27 cellular contexts compared by ENCODE assay signal in genomic region chr3:35137612-35138011, GRCh38.
"Had no signal": no experiment of that assay in that cellular context is flagged by ENCODE, and none has a peak within 500 bp of the region (broad histone marks: within the 10 kb centered on the region; RNA-seq: fewer than 3 reads in every experiment).

No MANE protein-coding gene starts in this region.

- H3K27me3 Mint-ChIP-seq: activated CD4-positive, alpha-beta memory T cell treated with anti-CD3 and anti-CD28 coated beads for 36 hours; activated CD4-positive, alpha-beta T cell treated with anti-CD3 and anti-CD28 coated beads, Interleukin-2, amount 10 ng/mL, durations not matched to agents 7 days and 5 days; activated naive CD8-positive, alpha-beta T cell treated with anti-CD3 and anti-CD28 coated beads, Interleukin-2, amount 50 U/mL, for 24 hours; T-cell had no signal

- H3K27me3 ChIP-seq: ascending aorta, body of pancreas had no signal

- H3K9me3 ChIP-seq: ascending aorta, body of pancreas had no signal

- H3K4me1 Mint-ChIP-seq: activated CD4-positive, alpha-beta T cell treated with anti-CD3 and anti-CD28 coated beads, Interleukin-2, amount 10 ng/mL, durations not matched to agents 7 days and 5 days; activated naive CD8-positive, alpha-beta T cell treated with anti-CD3 and anti-CD28 coated beads, Interleukin-2, amount 50 U/mL, for 24 hours; T-cell had no signal

- H3K27ac Mint-ChIP-seq: activated CD4-positive, alpha-beta memory T cell treated with anti-CD3 and anti-CD28 coated beads for 36 hours; activated CD4-positive, alpha-beta T cell treated with anti-CD3 and anti-CD28 coated beads, Interleukin-2, amount 10 ng/mL, durations not matched to agents 7 days and 5 days; activated naive CD4-positive, alpha-beta T cell treated with anti-CD3 and anti-CD28 coated beads, Interleukin-2, amount 50 U/mL, for 72 hours; activated naive CD8-positive, alpha-beta T cell treated with anti-CD3 and anti-CD28 coated beads, Interleukin-2, amount 50 U/mL, for 24 hours; T-cell had no signal

- H3K27ac ChIP-seq: ascending aorta, body of pancreas, SK-N-MC, VCaP had no signal

- DNase-seq: activated CD4-positive, alpha-beta memory T cell treated with anti-CD3 and anti-CD28 coated beads for 36 hours; activated CD4-positive, alpha-beta T cell treated with anti-CD3 and anti-CD28 coated beads, Interleukin-2, amount 10 ng/mL, durations not matched to agents 7 days and 5 days; activated CD4-positive, CD25-positive, alpha-beta regulatory T cell; activated CD8-positive, alpha-beta memory T cell treated with anti-CD3 and anti-CD28 coated beads for 24 hours; activated effector memory CD4-positive, alpha-beta T cell treated with anti-CD3 and anti-CD28 coated beads, Interleukin-2, amount 50 U/mL, for 16 hours; activated naive CD4-positive, alpha-beta T cell treated with Interleukin-2 at 50 U/mL for 16 hours; activated naive CD8-positive, alpha-beta T cell treated with anti-CD3 and anti-CD28 coated beads, Interleukin-2, amount 50 U/mL, for 24 hours; activated T-cell treated with anti-CD3 and anti-CD28 coated beads, Interleukin-2, amount 50 U/mL, for 4 hours; amniotic stem cell; body of pancreas; MM.1S; NCI-H1105; NCI-H1436; NCI-H1694 treated with DMSO at 0.1 percent for 48 hours; NCI-H2081; NCI-H345; NCI-H510A; NCI-H526 treated with DMSO at 0.1 percent for 48 hours; NCI-H82; PC-3; SIG-M5; T-cell; T-helper 2 cell had no signal

- H3K4me3 ChIP-seq: ascending aorta, body of pancreas, SK-N-MC had no signal

- H3K36me3 ChIP-seq: ascending aorta had no signal

- H3K4me1 ChIP-seq: ascending aorta, body of pancreas had no signal

- H3K4me3 Mint-ChIP-seq: activated CD4-positive, alpha-beta memory T cell treated with anti-CD3 and anti-CD28 coated beads for 36 hours; activated CD4-positive, alpha-beta T cell treated with anti-CD3 and anti-CD28 coated beads, Interleukin-2, amount 10 ng/mL, durations not matched to agents 7 days and 5 days; activated naive CD8-positive, alpha-beta T cell treated with anti-CD3 and anti-CD28 coated beads, Interleukin-2, amount 50 U/mL, for 24 hours; activated T-cell treated with anti-CD3 and anti-CD28 coated beads, Interleukin-2, amount 50 U/mL, for 4 hours; T-cell had no signal

- ATAC-seq: activated naive CD4-positive, alpha-beta T cell treated with anti-CD3 and anti-CD28 coated beads, Interleukin-2, amount 50 U/mL, for 72 hours; activated naive CD8-positive, alpha-beta T cell treated with anti-CD3 and anti-CD28 coated beads, Interleukin-2, amount 50 U/mL, for 24 hours; activated T-cell treated with anti-CD3 and anti-CD28 coated beads, Interleukin-2, amount 50 U/mL, for 4 hours; body of pancreas; PC-3; T-cell had no signal
